ENCODE assay signal across 1 cellular context in the genomic region with DNA sequence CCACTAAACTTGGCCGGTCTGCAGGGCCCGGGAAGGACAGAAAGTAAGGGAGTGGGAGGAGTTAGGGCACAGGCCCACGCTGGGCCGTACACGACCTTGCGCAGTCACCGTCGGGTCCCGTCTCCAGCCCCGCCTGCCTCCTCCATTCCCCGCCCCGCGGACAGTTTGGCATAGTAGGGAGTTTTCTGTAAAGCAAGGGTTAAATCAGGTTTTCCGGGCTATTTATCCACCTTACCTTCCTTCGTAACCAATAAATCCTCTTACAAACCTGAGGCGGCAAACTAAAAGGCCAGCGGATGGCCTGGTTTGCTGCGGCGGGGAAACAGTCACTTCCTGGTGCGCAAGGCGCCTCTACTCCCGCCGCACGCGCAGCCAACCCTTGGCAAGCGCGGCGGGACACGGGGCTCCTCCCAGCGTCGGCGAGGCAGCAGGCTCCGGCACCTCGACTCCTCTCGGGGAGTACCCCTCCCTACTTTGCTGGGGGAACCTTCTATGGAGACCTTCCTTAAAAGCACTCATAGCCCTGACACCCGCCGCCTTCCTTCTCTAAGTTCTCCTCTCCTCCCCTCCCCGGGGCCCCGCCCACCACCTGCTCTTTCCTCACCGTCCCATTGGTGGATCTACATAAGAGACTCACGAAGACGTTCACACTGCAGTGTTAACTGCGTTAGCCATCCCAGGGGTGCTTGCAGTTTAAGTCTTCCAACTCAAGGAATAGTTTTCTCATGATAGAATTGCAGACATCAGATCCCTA.
A peak's percentile ranks its signal among the peaks of the same experiment; 100 is the strongest.
TF ChIP-seq lines count a peak whose summit lies in the region.

A gene with protein sequence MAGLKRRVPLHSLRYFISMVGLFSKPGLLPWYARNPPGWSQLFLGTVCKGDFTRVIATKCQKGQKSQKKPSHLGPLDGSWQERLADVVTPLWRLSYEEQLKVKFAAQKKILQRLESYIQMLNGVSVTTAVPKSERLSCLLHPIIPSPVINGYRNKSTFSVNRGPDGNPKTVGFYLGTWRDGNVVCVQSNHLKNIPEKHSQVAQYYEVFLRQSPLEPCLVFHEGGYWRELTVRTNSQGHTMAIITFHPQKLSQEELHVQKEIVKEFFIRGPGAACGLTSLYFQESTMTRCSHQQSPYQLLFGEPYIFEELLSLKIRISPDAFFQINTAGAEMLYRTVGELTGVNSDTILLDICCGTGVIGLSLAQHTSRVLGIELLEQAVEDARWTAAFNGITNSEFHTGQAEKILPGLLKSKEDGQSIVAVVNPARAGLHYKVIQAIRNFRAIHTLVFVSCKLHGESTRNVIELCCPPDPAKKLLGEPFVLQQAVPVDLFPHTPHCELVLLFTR (minus strand): TSS at position 563 of the 754 bp plus-strand sequence. CDS start 9,822 bp downstream, outside the sequence.

TF ChIP-seq in H1, 55 proteins besides CTCF, POLR2A, EP300 and RAD21 (continued from another document):
- peak; percentile 30; the same call in 1 of the 2 replicates for TF ChIP-seq NRF1 (IDR thresholded peaks at IDR 0.05; ENCODE audit: low read depth, low read length)
- 0 out of 4 replicates have a peak, but pooled peaks of 1 of the 2 experiments have one; percentile 43 for TF ChIP-seq SIN3A (conservative IDR thresholded peaks at IDR 0.05 in 1 of 2, IDR thresholded peaks at IDR 0.05 in 1 of 2; ENCODE audit: low read depth in 1 of 2, low read length in 2 of 2)
- 0 out of 2 replicates have a peak, but pooled peaks have one; percentile 30 for TF ChIP-seq TBP (IDR thresholded peaks at IDR 0.05; ENCODE audit: low read depth, low read length)
- TF ChIP-seq KDM5A (IDR thresholded peaks at IDR 0.05; ENCODE audit: low read length): no peak
- TF ChIP-seq ASH2L (IDR thresholded peaks at IDR 0.05; ENCODE audit: low read length): peak; percentile 53
- no peak for TF ChIP-seq RXRA (IDR thresholded peaks at IDR 0.05; ENCODE audit: insufficient read depth, low read depth, low read length)
- no peak for TF ChIP-seq CBX5 (IDR thresholded peaks at IDR 0.05; ENCODE audit: low read depth, low read length)
- no peak for TF ChIP-seq EGR1 (IDR thresholded peaks at IDR 0.05; ENCODE audit: borderline replicate concordance, low read depth, low read length)
- peak; percentile 22; the same call in 1 of the 2 replicates for TF ChIP-seq BACH1 (IDR thresholded peaks at IDR 0.05; ENCODE audit: low read length)
- TF ChIP-seq, protein P1, sequence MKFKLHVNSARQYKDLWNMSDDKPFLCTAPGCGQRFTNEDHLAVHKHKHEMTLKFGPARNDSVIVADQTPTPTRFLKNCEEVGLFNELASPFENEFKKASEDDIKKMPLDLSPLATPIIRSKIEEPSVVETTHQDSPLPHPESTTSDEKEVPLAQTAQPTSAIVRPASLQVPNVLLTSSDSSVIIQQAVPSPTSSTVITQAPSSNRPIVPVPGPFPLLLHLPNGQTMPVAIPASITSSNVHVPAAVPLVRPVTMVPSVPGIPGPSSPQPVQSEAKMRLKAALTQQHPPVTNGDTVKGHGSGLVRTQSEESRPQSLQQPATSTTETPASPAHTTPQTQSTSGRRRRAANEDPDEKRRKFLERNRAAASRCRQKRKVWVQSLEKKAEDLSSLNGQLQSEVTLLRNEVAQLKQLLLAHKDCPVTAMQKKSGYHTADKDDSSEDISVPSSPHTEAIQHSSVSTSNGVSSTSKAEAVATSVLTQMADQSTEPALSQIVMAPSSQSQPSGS (IDR thresholded peaks at IDR 0.05; ENCODE audit: low read length): no peak
- TF ChIP-seq RFX5 (IDR thresholded peaks at IDR 0.05; ENCODE audit: borderline replicate concordance, low read depth, low read length): no peak
- TF ChIP-seq POLR2AphosphoS5 (IDR thresholded peaks at IDR 0.05; ENCODE audit: low read depth, low read length): peak; percentile 43; the same call in 1 of the 2 replicates
- TF ChIP-seq, protein P2, sequence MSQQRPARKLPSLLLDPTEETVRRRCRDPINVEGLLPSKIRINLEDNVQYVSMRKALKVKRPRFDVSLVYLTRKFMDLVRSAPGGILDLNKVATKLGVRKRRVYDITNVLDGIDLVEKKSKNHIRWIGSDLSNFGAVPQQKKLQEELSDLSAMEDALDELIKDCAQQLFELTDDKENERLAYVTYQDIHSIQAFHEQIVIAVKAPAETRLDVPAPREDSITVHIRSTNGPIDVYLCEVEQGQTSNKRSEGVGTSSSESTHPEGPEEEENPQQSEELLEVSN (IDR thresholded peaks at IDR 0.05): 0 out of 2 replicates have a peak, but pooled peaks have one; percentile 60
- TF ChIP-seq PHF8 (conservative IDR thresholded peaks at IDR 0.05; ENCODE audit: low read depth, low read length): 0 out of 2 replicates have a peak, but pooled peaks have one; percentile 36
